ENCODE assay signal across 14 cellular contexts in genomic region chr2:159456500-159457426, GRCh38.
DNase-seq lines count a peak whose midpoint lies in the region; ATAC-seq and TF ChIP-seq lines count a peak whose summit lies in the region.
"Had no signal": no experiment of that assay in that cellular context is flagged by ENCODE, and none has a peak within 500 bp of the region (broad histone marks: within the 10 kb centered on the region; RNA-seq: fewer than 3 reads in every experiment).

No MANE protein-coding gene starts in this region.

- TF ChIP-seq EP300 in stomach (IDR thresholded peaks at IDR 0.05) = no peak

- in situ Hi-C loops in brain microvascular endothelial cell (cut with HindIII; ENCODE audit: low pct_ligation_motif_present, low sequenced_read_pairs) = no loop called here

- TF ChIP-seq POLR2A in stomach (IDR thresholded peaks at IDR 0.05) = no peak

- no peak overlapping the region for H3K4me3 ChIP-seq in brain microvascular endothelial cell (ENCODE audit: low read depth, low read length)
- H3K4me3 ChIP-seq in mucosa of descending colon = no peak overlapping the region
- no peak overlapping the region for H3K4me3 ChIP-seq in stomach

- no peak overlapping the region for H3K4me3 Mint-ChIP-seq in stimulated activated naive CD8-positive, alpha-beta T cell treated with anti-CD3 and anti-CD28 coated beads, Interleukin-15, amount 100 ng/mL, for 72 hours
- H3K4me3 Mint-ChIP-seq: activated T-helper 1 cell treated with anti-CD3 and anti-CD28 coated beads, Interleukin-12 subunit alpha, Interleukin-12 subunit beta, Interleukin-2, Interleukin-4 antibody, amounts not matched to agents 30 ng/mL and 10 ng/mL and 1 ng/mL, durations not matched to agents 14 hours and 24 hours and 36 hours had no signal

- H3K27ac ChIP-seq in brain microvascular endothelial cell = no peak overlapping the region
- peak overlapping the region in 1 of 5 donors; percentile 10 for H3K27ac ChIP-seq in stomach
- H3K27ac ChIP-seq: VCaP had no signal

- H3K36me3 ChIP-seq in brain microvascular endothelial cell (replicated peaks) (no peaks in the 10 kb centered on the region), mucosa of descending colon (ENCODE audit: low read depth) (no peaks in the 10 kb centered on the region), stomach (peaks cover 0 to 4% (median 2%) of the 10 kb centered on the region in 4 donors)

- H3K9me3 ChIP-seq in mucosa of descending colon (no peaks in the 10 kb centered on the region), stomach (no peaks in the 10 kb centered on the region)

- H3K27me3 ChIP-seq in brain microvascular endothelial cell (replicated peaks) = no peaks in the 10 kb centered on the region
- H3K27me3 ChIP-seq in stomach = no peaks in the 10 kb centered on the region

- 47 to 63% (median 58%) methylated on average over 5 of the region's 5 CpGs for WGBS in stomach, 5 donors

- peaks cover 23% of the 10 kb centered on the region for H3K4me1 ChIP-seq in mucosa of descending colon (ENCODE audit: low read depth)
- H3K4me1 ChIP-seq in stomach = peaks cover 0 to 30% (median 15%) of the 10 kb centered on the region in 4 donors

- peaks cover 33% of the 10 kb centered on the region for H3K4me1 Mint-ChIP-seq in stimulated activated naive CD8-positive, alpha-beta T cell treated with anti-CD3 and anti-CD28 coated beads, Interleukin-15, amount 100 ng/mL, for 72 hours

- peak; percentile 56 for ATAC-seq in stimulated activated naive CD8-positive, alpha-beta T cell treated with anti-CD3 and anti-CD28 coated beads, Interleukin-15, amount 100 ng/mL, for 72 hours
- ATAC-seq in stimulated activated naive CD8-positive, alpha-beta T cell treated with anti-CD3 and anti-CD28 coated beads, Interleukin-15, Interleukin-2, amounts not matched to agents 100 U/mL and 50 U/mL, for 24 hours = no peak
- ATAC-seq in HG03159 (IDR thresholded peaks at IDR 0.05; ENCODE audit: unreplicated experiment) = peak; percentile 57
- ATAC-seq in mucosa of descending colon = no peak
- ATAC-seq: Panc1 had no signal

- no peaks in the 10 kb centered on the region for H3K27me3 Mint-ChIP-seq in stimulated activated naive CD8-positive, alpha-beta T cell treated with anti-CD3 and anti-CD28 coated beads, Interleukin-15, amount 100 ng/mL, for 72 hours

- intact Hi-C loops in mucosa of descending colon (cut with DNase I, micrococcal nuclease) (no loop called here), stomach (cut with DNase I; ENCODE audit: low total_unique reads) (no loop called here)

- DNase-seq in stimulated activated naive CD8-positive, alpha-beta T cell treated with anti-CD3 and anti-CD28 coated beads, Interleukin-15, amount 100 ng/mL, for 72 hours = no peak
- DNase-seq in stimulated activated naive CD8-positive, alpha-beta T cell treated with anti-CD3 and anti-CD28 coated beads, Interleukin-15, Interleukin-2, amounts not matched to agents 100 U/mL and 50 U/mL, for 24 hours = no peak
- peak; percentile 27 for DNase-seq in brain microvascular endothelial cell
- no peak for DNase-seq in mucosa of descending colon
- no peak for DNase-seq in DMS79 (lab: John Stamatoyannopoulos, UW)
- DNase-seq in stomach = no peak
- DNase-seq in kidney glomerular epithelial cell (lab: John Stamatoyannopoulos, UW) = no peak
- DNase-seq: cerebellar nuclear complex; occipital lobe; stimulated activated CD4-positive, alpha-beta T cell treated with anti-CD3 and anti-CD28 coated beads, Interleukin-2, amount 100 ng/mL, for 24 hours had no signal

- H3K9me3 Mint-ChIP-seq in stimulated activated naive CD8-positive, alpha-beta T cell treated with anti-CD3 and anti-CD28 coated beads, Interleukin-15, amount 100 ng/mL, for 72 hours = no peaks in the 10 kb centered on the region
- H3K9me3 Mint-ChIP-seq: activated T-helper 1 cell treated with anti-CD3 and anti-CD28 coated beads, Interleukin-12 subunit alpha, Interleukin-12 subunit beta, Interleukin-2, Interleukin-4 antibody, amounts not matched to agents 30 ng/mL and 10 ng/mL and 1 ng/mL, durations not matched to agents 14 hours and 24 hours and 36 hours had no signal

- H3K27ac Mint-ChIP-seq in stimulated activated naive CD8-positive, alpha-beta T cell treated with anti-CD3 and anti-CD28 coated beads, Interleukin-15, amount 100 ng/mL, for 72 hours = no peak overlapping the region
- H3K27ac Mint-ChIP-seq: activated T-helper 1 cell treated with anti-CD3 and anti-CD28 coated beads, Interleukin-12 subunit alpha, Interleukin-12 subunit beta, Interleukin-2, Interleukin-4 antibody, amounts not matched to agents 30 ng/mL and 10 ng/mL and 1 ng/mL, durations not matched to agents 14 hours and 24 hours and 36 hours had no signal

- TF ChIP-seq CTCF in brain microvascular endothelial cell (IDR thresholded peaks at IDR 0.05; ENCODE audit: low read depth, low read length, missing control alignments) (no peak), mucosa of descending colon (IDR thresholded peaks at IDR 0.05) (no peak), stomach (IDR thresholded peaks at IDR 0.05) (no peak)

Comparison
In these comparisons a context has a peak if more than half of its experiments do, and no peak if none do; other contexts are left out.
1. ATAC-seq: peak in stimulated activated naive CD8-positive, alpha-beta T cell treated with anti-CD3 and anti-CD28 coated beads, Interleukin-15, amount 100 ng/mL, for 72 hours (single experiment) and HG03159 (single experiment); none in stimulated activated naive CD8-positive, alpha-beta T cell treated with anti-CD3 and anti-CD28 coated beads, Interleukin-15, Interleukin-2, amounts not matched to agents 100 U/mL and 50 U/mL, for 24 hours (single experiment) and mucosa of descending colon (single experiment).